ENCODE assay signal across 33 cellular contexts in the genomic region with DNA sequence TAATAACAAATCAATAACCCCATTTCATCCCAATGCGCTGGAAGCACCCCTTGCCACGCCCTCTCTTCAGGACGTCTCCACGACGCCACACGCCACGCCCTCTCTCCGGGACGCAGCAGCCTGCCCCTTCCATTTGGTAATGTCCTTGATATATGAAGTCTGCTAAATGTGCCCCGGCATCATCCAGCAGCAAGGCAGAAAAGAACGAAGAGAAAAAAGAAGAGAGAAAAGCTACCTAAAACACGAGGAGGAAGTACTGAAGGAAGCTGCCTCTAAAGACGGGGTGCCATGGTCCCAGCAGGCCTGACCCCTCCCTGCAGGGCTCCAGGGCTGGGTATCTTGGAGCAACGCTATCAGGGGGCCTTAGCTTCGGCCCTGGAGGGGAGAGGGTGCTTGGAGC. TPM values are rescaled to one million over a fixed set of nuclear protein-coding genes. Genes with fewer than 3 reads are reported as not detected.
"Had no signal": no experiment of that assay in that cellular context is flagged by ENCODE, and none has a peak within 500 bp of the region (broad histone marks: within the 10 kb centered on the region; RNA-seq: fewer than 3 reads in every experiment).

No MANE protein-coding gene starts in this region.

- H3K4me1 Mint-ChIP-seq: activated B cell treated with CpG ODN at 0.5 μM for 24 hours; activated naive CD4-positive, alpha-beta T cell treated with anti-CD3 and anti-CD28 coated beads, Interleukin-2, amount 10 ng/mL, durations not matched to agents 7 days and 5 days; activated naive CD8-positive, alpha-beta T cell treated with anti-CD3 and anti-CD28 coated beads, Interleukin-2, amount 10 ng/mL, durations not matched to agents 7 days and 5 days had no signal

- DNase-seq: activated B cell treated with CpG ODN at 0.5 μM for 24 hours; activated CD4-positive, alpha-beta T cell treated with anti-CD3 and anti-CD28 coated beads for 48 hours; activated CD4-positive, alpha-beta T cell treated with anti-CD3 and anti-CD28 coated beads, Interleukin-2, amount 50 U/mL, for 1 hour; activated CD4-positive, alpha-beta T cell treated with anti-CD3 and anti-CD28 coated beads, Interleukin-2, amount 50 U/mL, for 48 hours; activated CD8-positive, alpha-beta T cell treated with anti-CD3 and anti-CD28 coated beads for 36 hours; activated gamma-delta T cell; activated naive CD4-positive, alpha-beta T cell; activated naive CD4-positive, alpha-beta T cell treated with anti-CD3 and anti-CD28 coated beads, Interleukin-2, amount 10 ng/mL, durations not matched to agents 7 days and 5 days; activated naive CD8-positive, alpha-beta T cell treated with anti-CD3 and anti-CD28 coated beads, Interleukin-2, amount 10 ng/mL, durations not matched to agents 7 days and 5 days; activated T-cell treated with anti-CD3 and anti-CD28 coated beads for 4 hours; activated T-cell treated with anti-CD3 and anti-CD28 coated beads, Interleukin-2, amount 50 U/mL, for 24 hours; activated T-cell treated with anti-CD3 and anti-CD28 coated beads, Interleukin-2, amount 50 U/mL, for 72 hours; dorsolateral prefrontal cortex; effector memory CD4-positive, alpha-beta T cell; erythroblast; foreskin keratinocyte; gastrocnemius medialis; glutamatergic neuron; T-helper 1 cell; T-helper 17 cell; T1000; WERI-Rb-1 had no signal

- H3K4me3 Mint-ChIP-seq: activated B cell treated with CpG ODN at 0.5 μM for 24 hours; activated CD8-positive, alpha-beta T cell treated with anti-CD3 and anti-CD28 coated beads for 36 hours; activated naive CD4-positive, alpha-beta T cell treated with anti-CD3 and anti-CD28 coated beads, Interleukin-2, amount 10 ng/mL, durations not matched to agents 7 days and 5 days; activated naive CD8-positive, alpha-beta T cell treated with anti-CD3 and anti-CD28 coated beads, Interleukin-2, amount 10 ng/mL, durations not matched to agents 7 days and 5 days; activated T-cell treated with anti-CD3 and anti-CD28 coated beads, Interleukin-2, amount 50 U/mL, for 24 hours; activated T-cell treated with anti-CD3 and anti-CD28 coated beads, Interleukin-2, amount 50 U/mL, for 72 hours; brain; central memory CD8-positive, alpha-beta T cell; dendritic cell treated with granulocyte-macrophage colony-stimulating factor and Interleukin-4, amounts not matched to agents 40 ng/mL and 50 ng/mL, for 4 days; T-helper 17 cell; T-helper 2 cell treated with Interferon-gamma antibody and Interleukin-4, amounts not matched to agents 5 μg/mL and 100 μg/mL, for 36 hours had no signal

- ATAC-seq: activated CD4-positive, CD25-positive, alpha-beta regulatory T cell treated with anti-CD3 and anti-CD28 coated beads, Interleukin-2, amount 50 U/mL, for 24 hours; activated CD8-positive, alpha-beta T cell treated with anti-CD3 and anti-CD28 coated beads for 36 hours; activated naive CD4-positive, alpha-beta T cell treated with anti-CD3 and anti-CD28 coated beads, Interleukin-2, amount 50 U/mL, for 72 hours; activated T-cell treated with anti-CD3 and anti-CD28 coated beads, Interleukin-2, amount 50 U/mL, for 72 hours; foreskin keratinocyte; gastrocnemius medialis; T-helper 17 cell had no signal

- H3K27me3 ChIP-seq: ascending aorta, breast epithelium, cardiac muscle cell, dorsolateral prefrontal cortex, esophagus muscularis mucosa, gastrocnemius medialis had no signal

- H3K36me3 ChIP-seq: ascending aorta, breast epithelium, cardiac muscle cell, esophagus muscularis mucosa, gastrocnemius medialis had no signal

- H3K9me3 Mint-ChIP-seq: activated B cell treated with CpG ODN at 0.5 μM for 24 hours; activated CD8-positive, alpha-beta T cell treated with anti-CD3 and anti-CD28 coated beads for 36 hours; activated naive CD4-positive, alpha-beta T cell treated with anti-CD3 and anti-CD28 coated beads, Interleukin-2, amount 10 ng/mL, durations not matched to agents 7 days and 5 days; activated naive CD4-positive, alpha-beta T cell treated with anti-CD3 and anti-CD28 coated beads, Interleukin-2, amount 50 U/mL, for 72 hours; activated naive CD8-positive, alpha-beta T cell treated with anti-CD3 and anti-CD28 coated beads, Interleukin-2, amount 10 ng/mL, durations not matched to agents 7 days and 5 days; activated T-cell treated with anti-CD3 and anti-CD28 coated beads, Interleukin-2, amount 50 U/mL, for 24 hours; activated T-cell treated with anti-CD3 and anti-CD28 coated beads, Interleukin-2, amount 50 U/mL, for 72 hours; brain; central memory CD8-positive, alpha-beta T cell; dendritic cell treated with granulocyte-macrophage colony-stimulating factor and Interleukin-4, amounts not matched to agents 40 ng/mL and 50 ng/mL, for 4 days; T-helper 2 cell treated with Interferon-gamma antibody and Interleukin-4, amounts not matched to agents 5 μg/mL and 100 μg/mL, for 36 hours had no signal

- H3K27me3 Mint-ChIP-seq: brain had no signal

- H3K36me3 Mint-ChIP-seq: activated naive CD4-positive, alpha-beta T cell treated with anti-CD3 and anti-CD28 coated beads, Interleukin-2, amount 10 ng/mL, durations not matched to agents 7 days and 5 days; activated naive CD4-positive, alpha-beta T cell treated with anti-CD3 and anti-CD28 coated beads, Interleukin-2, amount 50 U/mL, for 72 hours; activated naive CD8-positive, alpha-beta T cell treated with anti-CD3 and anti-CD28 coated beads, Interleukin-2, amount 10 ng/mL, durations not matched to agents 7 days and 5 days; brain had no signal

- H3K27ac Mint-ChIP-seq: activated B cell treated with CpG ODN at 0.5 μM for 24 hours; activated CD8-positive, alpha-beta T cell treated with anti-CD3 and anti-CD28 coated beads for 36 hours; activated naive CD4-positive, alpha-beta T cell treated with anti-CD3 and anti-CD28 coated beads, Interleukin-2, amount 10 ng/mL, durations not matched to agents 7 days and 5 days; activated naive CD8-positive, alpha-beta T cell treated with anti-CD3 and anti-CD28 coated beads, Interleukin-2, amount 10 ng/mL, durations not matched to agents 7 days and 5 days; activated T-cell treated with anti-CD3 and anti-CD28 coated beads, Interleukin-2, amount 50 U/mL, for 24 hours; activated T-cell treated with anti-CD3 and anti-CD28 coated beads, Interleukin-2, amount 50 U/mL, for 72 hours; brain; dendritic cell treated with granulocyte-macrophage colony-stimulating factor and Interleukin-4, amounts not matched to agents 40 ng/mL and 50 ng/mL, for 4 days; T-helper 17 cell; T-helper 2 cell treated with Interferon-gamma antibody and Interleukin-4, amounts not matched to agents 5 μg/mL and 100 μg/mL, for 36 hours had no signal

- H3K4me3 ChIP-seq: ascending aorta, breast epithelium, cardiac muscle cell, coronary artery, dorsolateral prefrontal cortex, esophagus muscularis mucosa, gastrocnemius medialis had no signal

- H3K4me1 ChIP-seq: ascending aorta, breast epithelium, esophagus muscularis mucosa, foreskin keratinocyte had no signal

- H3K27ac ChIP-seq: ascending aorta, breast epithelium, cardiac muscle cell, coronary artery, dorsolateral prefrontal cortex, esophagus muscularis mucosa, foreskin keratinocyte, gastrocnemius medialis, WERI-Rb-1 had no signal

- H3K9me3 ChIP-seq: ascending aorta, breast epithelium, esophagus muscularis mucosa, gastrocnemius medialis had no signal

RNA-seq across cellular contexts. Expression of a gene that starts 41.8 kb away (rescaled TPM):
- total RNA-seq: activated B cell treated with CpG ODN at 0.5 μM for 24 hours; activated CD8-positive, alpha-beta T cell treated with anti-CD3 and anti-CD28 coated beads for 36 hours; activated naive CD4-positive, alpha-beta T cell treated with anti-CD3 and anti-CD28 coated beads, Interleukin-2, amount 50 U/mL, for 72 hours; activated naive CD8-positive, alpha-beta T cell treated with anti-CD3 and anti-CD28 coated beads, Interleukin-2, amount 10 ng/mL, durations not matched to agents 7 days and 5 days; activated T-cell treated with anti-CD3 and anti-CD28 coated beads, Interleukin-2, amount 50 U/mL, for 72 hours; ascending aorta; cardiac muscle cell; foreskin keratinocyte; T-helper 17 cell had no signal
- polyA plus RNA-seq: cardiac muscle cell, foreskin keratinocyte had no signal
